Comparison of ENCODE assay signal across 25 cellular contexts in the genomic region with DNA sequence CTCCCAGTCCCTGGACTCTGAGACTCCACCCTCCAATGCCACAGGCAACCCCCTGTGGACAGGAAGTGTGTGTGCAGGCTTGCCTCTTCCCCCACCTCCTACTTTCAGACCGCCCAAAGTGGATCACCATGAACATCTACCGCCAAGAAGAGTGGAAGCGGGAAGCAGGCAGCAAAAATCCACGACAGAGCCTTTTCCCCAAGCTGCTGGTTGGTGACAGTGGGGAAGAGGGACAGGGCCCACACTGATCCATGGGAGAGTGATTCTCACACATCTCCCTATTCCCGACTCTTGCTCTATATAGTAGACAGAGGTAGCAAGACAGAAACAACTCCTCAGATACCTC. TPM values are rescaled to one million over a fixed set of nuclear protein-coding genes. Genes with fewer than 3 reads are reported as not detected.
DNase-seq lines count a peak whose midpoint lies in the region; ATAC-seq, FAIRE-seq and TF ChIP-seq lines count a peak whose summit lies in the region.
"Had no signal": no experiment of that assay in that cellular context is flagged by ENCODE, and none has a peak within 500 bp of the region (broad histone marks: within the 10 kb centered on the region; RNA-seq: fewer than 3 reads in every experiment).

No MANE protein-coding gene starts in this region.

- POLR2A ChIA-PET in K562 (lab: Yijun Ruan, JAX), result interaction anchor here (1.1 kb wide), 1 partner anchor 25 kb away, joined by 4 read pairs; no protein-coding TSS in a partner anchor

- H3K36me3 ChIP-seq in K562 (ENCODE audit: control insufficient read depth, insufficient read depth, low read length), result no peaks in the 10 kb centered on the region
- no peaks in the 10 kb centered on the region for H3K36me3 ChIP-seq in suprapubic skin
- H3K36me3 ChIP-seq: uterus had no signal

- no peak overlapping the region for H3T11ph ChIP-seq in H9 (ENCODE audit: low read length)

- no peak overlapping the region for H2BK12ac ChIP-seq in H9 (ENCODE audit: insufficient read length, low read depth, low read length)

- no peak overlapping the region for H3K4me2 ChIP-seq in H9 (ENCODE audit: insufficient read depth, insufficient read length, low read length)
- H3K4me2 ChIP-seq in K562 (ENCODE audit: insufficient read depth, low read length), result no peak overlapping the region

- no peak overlapping the region for H3K27ac ChIP-seq in H9 (ENCODE audit: insufficient read length, low read depth, low read length)
- H3K27ac ChIP-seq in K562 (ENCODE audit: extremely low read depth, low read depth, low read length), result no peak overlapping the region
- H3K27ac ChIP-seq in suprapubic skin, result no peak overlapping the region
- H3K27ac ChIP-seq: ascending aorta, SK-N-MC, uterus had no signal

- H3K79me1 ChIP-seq in H9 (ENCODE audit: insufficient read depth, low read depth, low read length, poor library complexity, severe bottlenecking), result no peaks in the 10 kb centered on the region

- no peak overlapping the region for H3K4ac ChIP-seq in H9 (ENCODE audit: low read depth, low read length)

- H3K9me3 ChIP-seq in H9 (ENCODE audit: control insufficient read depth, low read depth, low read length) (no peaks in the 10 kb centered on the region), K562 (replicated peaks; ENCODE audit: control insufficient read depth, insufficient read depth, low read depth, low read length) (no peaks in the 10 kb centered on the region), suprapubic skin (no peaks in the 10 kb centered on the region)
- H3K9me3 ChIP-seq: ascending aorta, uterus had no signal

- no peak overlapping the region for H4K8ac ChIP-seq in H9 (replicated peaks; ENCODE audit: insufficient read length, low read depth, low read length)

- no TSS peak for BruUV-seq in K562 (replicated peaks; lab: Mats Ljungman, UMichigan)

- CTCF ChIA-PET in K562 (lab: Yijun Ruan, JAX; ENCODE audit: low intra/inter-chr PET ratio), result no interaction called here

- no peak overlapping the region for H4K5ac ChIP-seq in H9 (ENCODE audit: insufficient read length, low read depth, low read length)

- H3K27me3 Mint-ChIP-seq in H9 (ENCODE audit: low read depth), result no peaks in the 10 kb centered on the region
- H3K27me3 Mint-ChIP-seq: stimulated activated naive CD8-positive, alpha-beta T cell treated with anti-CD3 and anti-CD28 coated beads, Interleukin-15, Interleukin-2, amounts not matched to agents 100 ng/mL and 50 ng/mL, for 24 hours had no signal

- peak; percentile 15 to 18 for DNase-seq in activated T-cell treated with anti-CD3 and anti-CD28 coated beads, Interleukin-2, amount 50 U/mL, for 48 hours
- DNase-seq in activated T-cell treated with anti-CD3 and anti-CD28 coated beads for 4 hours (no peak), H9 (peak; percentile 47), K562 (ENCODE audit: extremely low read depth in 1 of 4, low spot score in 3 of 4) (no peak), suprapubic skin (ENCODE audit: low spot score in 2 of 2) (peak; percentile 18 to 64), NCI-H1436 treated with DMSO at 0.1 percent for 48 hours (lab: John Stamatoyannopoulos, UW) (no peak), left colon (no peak), NCI-H2227 treated with DMSO at 0.1 percent for 48 hours (lab: John Stamatoyannopoulos, UW) (no peak)
- DNase-seq: activated CD4-positive, alpha-beta T cell treated with anti-CD3 and anti-CD28 coated beads for 48 hours; activated effector memory CD4-positive, alpha-beta T cell treated with Interleukin-2 at 50 U/mL for 16 hours; foreskin fibroblast; hippocampal formation; NCI-H1417; NCI-H2171 treated with DMSO at 0.1 percent for 48 hours; stimulated activated CD4-positive, alpha-beta T cell treated with anti-CD3 and anti-CD28 coated beads, Interleukin-15, amount 100 ng/mL, for 24 hours; T1000; uterus had no signal

- H2AK5ac ChIP-seq in H9 (ENCODE audit: insufficient read length, low read length), result no peak overlapping the region

- H4K20me1 ChIP-seq in H9 (ENCODE audit: control insufficient read depth, insufficient read depth, insufficient read length) (no peaks in the 10 kb centered on the region), K562 (replicated peaks; ENCODE audit: control insufficient read depth, insufficient read depth, low read length) (no peaks in the 10 kb centered on the region)

- H2AFZ ChIP-seq in H9 (ENCODE audit: low read length) (no peak overlapping the region), K562 (ENCODE audit: low read depth, low read length) (no peak overlapping the region)

- no peak overlapping the region for H2BK5ac ChIP-seq in H9 (ENCODE audit: insufficient read length, low read length)

- peak; percentile 29; the same call in 1 of the 3 replicates for ATAC-seq in K562
- ATAC-seq in left colon, result no peak

- H3K27me3 ChIP-seq in H9 (ENCODE audit: insufficient read depth, low read length) (no peaks in the 10 kb centered on the region), K562 (ENCODE audit: control insufficient read depth in 2 of 2, insufficient read depth in 2 of 2, low read length in 2 of 2) (peaks cover 0 to 7% of the 10 kb centered on the region in 2 experiments; a peak in 2 of 5 replicates), suprapubic skin (no peaks in the 10 kb centered on the region)
- H3K27me3 ChIP-seq: ascending aorta, uterus had no signal

- no peaks in the 10 kb centered on the region for H3K9me3 Mint-ChIP-seq in H9
- H3K9me3 Mint-ChIP-seq: neural crest cell; stimulated activated naive CD8-positive, alpha-beta T cell treated with anti-CD3 and anti-CD28 coated beads, Interleukin-15, Interleukin-2, amounts not matched to agents 100 ng/mL and 50 ng/mL, for 24 hours had no signal

- no peak overlapping the region for H4K91ac ChIP-seq in H9 (ENCODE audit: insufficient read length, low read depth, low read length)

- FAIRE-seq in K562 (lab: Jason Lieb, UNC), result no peak
- FAIRE-seq: H54 had no signal

- no peak overlapping the region for H3K23ac ChIP-seq in H9 (ENCODE audit: insufficient read length, low read depth, low read length)

- no peak overlapping the region for H2BK15ac ChIP-seq in H9 (ENCODE audit: low read depth, low read length)

- in situ Hi-C loops in K562 (cut with MboI), result no loop called here

- no peak overlapping the region; a peak in 1 of 5 replicates for H3K4me3 Mint-ChIP-seq in H9
- H3K4me3 Mint-ChIP-seq: neural crest cell; stimulated activated naive CD8-positive, alpha-beta T cell treated with anti-CD3 and anti-CD28 coated beads, Interleukin-15, Interleukin-2, amounts not matched to agents 100 ng/mL and 50 ng/mL, for 24 hours had no signal

- no peaks in the 10 kb centered on the region for H3K9me1 ChIP-seq in K562 (ENCODE audit: control insufficient read depth, insufficient read depth, low read length)

- TF ChIP-seq RAD21 in K562 (CRISPR knock-in tag; conservative IDR thresholded peaks at IDR 0.05 in 1 of 2, IDR thresholded peaks at IDR 0.05 in 1 of 2), result no peak

- H3K4me1 ChIP-seq in H9 (ENCODE audit: insufficient read depth, low read length) (peaks cover 6% of the 10 kb centered on the region; the same call in 1 of the 2 replicates), K562 (replicated peaks in 1 of 2; ENCODE audit: control insufficient read depth in 2 of 2, insufficient read depth in 2 of 2, low read length in 2 of 2) (no peaks in the 10 kb centered on the region), suprapubic skin (no peaks in the 10 kb centered on the region)
- H3K4me1 ChIP-seq: ascending aorta, uterus had no signal

- H3K4me1 Mint-ChIP-seq in H9, result peaks cover 36 to 39% of the 10 kb centered on the region in 2 experiments

- no peaks in the 10 kb centered on the region for H3K79me2 ChIP-seq in H9 (ENCODE audit: insufficient read depth, low read length)
- H3K79me2 ChIP-seq in K562 (ENCODE audit: control insufficient read depth, insufficient read depth, low read length), result no peaks in the 10 kb centered on the region

- no peak overlapping the region for H2BK120ac ChIP-seq in H9 (ENCODE audit: low read depth, low read length, poor library complexity, severe bottlenecking)

- no peak overlapping the region for H2BK20ac ChIP-seq in H9 (ENCODE audit: low read depth, low read length, poor library complexity, severe bottlenecking)

- no CpG with 5 or more reads among the region's 5 CpGs for whole genome bisulfite sequencing in H9 (ENCODE audit: extremely low coverage, insufficient read length, low lambda C conversion rate)
- WGBS in K562 (ENCODE audit: insufficient coverage, low coverage, missing lambda C conversion rate), result 4% methylated on average over 4 of the region's 5 CpGs
- 88% methylated on average over 5 of the region's 5 CpGs for WGBS in suprapubic skin

- intact Hi-C loops in K562 (cut with micrococcal nuclease) (no loop called here), left colon (cut with DNase I, micrococcal nuclease) (no loop called here)

- peaks cover 0 to 14% (median 6%) of the 10 kb centered on the region in 3 experiments for H3K36me3 Mint-ChIP-seq in H9 (ENCODE audit: insufficient read depth in 1 of 3, low read depth in 3 of 3)

- H3K18ac ChIP-seq in H9 (ENCODE audit: insufficient read length, low read depth, low read length), result no peak overlapping the region

- peak overlapping the region in 1 of 3 experiments; percentile 12; a peak in 3 of 7 replicates for H3K27ac Mint-ChIP-seq in H9
- H3K27ac Mint-ChIP-seq: stimulated activated naive CD8-positive, alpha-beta T cell treated with anti-CD3 and anti-CD28 coated beads, Interleukin-15, Interleukin-2, amounts not matched to agents 100 ng/mL and 50 ng/mL, for 24 hours had no signal

- no peak overlapping the region for H3K14ac ChIP-seq in H9 (ENCODE audit: insufficient read depth, low read length)

- H3K4me3 ChIP-seq in K562 (no peak overlapping the region), suprapubic skin (no peak overlapping the region)
- H3K4me3 ChIP-seq: ascending aorta, SK-N-MC, uterus had no signal

- TF ChIP-seq POLR2A in K562 (conservative IDR thresholded peaks at IDR 0.05) (no peak), suprapubic skin (IDR thresholded peaks at IDR 0.05) (no peak)

- TF ChIP-seq EP300 in K562 (IDR thresholded peaks at IDR 0.05; ENCODE audit: low read length) (no peak), suprapubic skin (IDR thresholded peaks at IDR 0.05) (no peak)

- no peak overlapping the region for H3K56ac ChIP-seq in H9 (ENCODE audit: insufficient read length, low read depth, low read length)

- TF ChIP-seq CTCF in H9 (conservative IDR thresholded peaks at IDR 0.05), result peak; percentile 22
- no peak for TF ChIP-seq CTCF in K562 (IDR thresholded peaks at IDR 0.05 in 2 of 3, conservative IDR thresholded peaks at IDR 0.05 in 1 of 3; ENCODE audit: insufficient read depth in 2 of 3, low read depth in 1 of 3, low read length in 3 of 3)
- TF ChIP-seq CTCF in suprapubic skin (IDR thresholded peaks at IDR 0.05), result no peak

- H3K23me2 ChIP-seq in H9 (ENCODE audit: insufficient read length, low read depth, low read length, poor library complexity, severe bottlenecking), result peaks cover 4% of the 10 kb centered on the region

- H3K9ac ChIP-seq in H9 (ENCODE audit: extremely low read depth, insufficient read length, low read length), result no peak overlapping the region
- H3K9ac ChIP-seq in K562 (ENCODE audit: insufficient read depth in 1 of 2, low read depth in 2 of 2, low read length in 2 of 2), result no peak overlapping the region

RNA-seq across cellular contexts. Expression of a gene that starts 53.4 kb away (rescaled TPM):
- total RNA-seq in H9 (2021), result not detected in 2 replicates
- not detected in 2 replicates for total RNA-seq in K562 (2011; cell fraction: chromatin; rRNA removed; ENCODE audit: low replicate concordance)
- not detected in 2 replicates for total RNA-seq in K562 (2011; cell fraction: nucleolus; rRNA removed)
- not detected in 2 replicates for total RNA-seq in K562 (2011; cell fraction: nucleoplasm; rRNA removed)
- total RNA-seq in K562 (2014; rRNA removed), result not detected in 2 replicates
- total RNA-seq in K562 (2014; rRNA removed; fragmentation: Illumina TruSeq; extraction: Trizol), result not detected in 2 replicates
- not detected in 2 replicates for total RNA-seq in K562 (2015; rRNA removed; fragmentation: Illumina TruSeq; extraction: Trizol)
- total RNA-seq in K562 (2021), result not detected in 2 replicates
- not detected in 2 replicates for polyA plus RNA-seq in K562 (2011; rRNA removed)
- not detected in 2 replicates for polyA plus RNA-seq in K562 (2011; cell fraction: cytosol; rRNA removed)
- not detected in 2 replicates for polyA plus RNA-seq in K562 (2011; cell fraction: nucleus; rRNA removed)
- polyA plus RNA-seq in K562 (2012), result not detected in 2 replicates
- polyA plus RNA-seq in K562 (2014; fragmentation: Illumina TruSeq; extraction: Trizol), result not detected in 2 replicates
- not detected for polyA plus RNA-seq in K562 (2014; fragmentation: Nextera tagmentation; extraction: Ambion mirVana)
- not detected in 2 replicates for polyA plus RNA-seq in K562 (2014; rRNA removed)
- polyA minus RNA-seq in K562 (2011; rRNA and poly(A)+ RNA removed), result not detected in 2 replicates
- polyA minus RNA-seq in K562 (2011; cell fraction: cytosol; rRNA and poly(A)+ RNA removed), result not detected in 2 replicates
- polyA minus RNA-seq in K562 (2011; cell fraction: nucleus; rRNA and poly(A)+ RNA removed), result not detected in 2 replicates
- not detected for total RNA-seq in suprapubic skin
- not detected for total RNA-seq in left colon
- total RNA-seq: ascending aorta, chondrocyte, HT1080, neural crest cell, renal cortical epithelial cell, uterus had no signal

RNA-seq across cellular contexts. Expression of a gene that starts 58.0 kb away (rescaled TPM):
- 25.7 and 26.3 TPM in 2 replicates for total RNA-seq in H9 (2021)
- total RNA-seq in K562 (2011; cell fraction: chromatin; rRNA removed; ENCODE audit: low replicate concordance), result 0.07 TPM in 1 of 2 replicates, not detected in the other
- total RNA-seq in K562 (2011; cell fraction: nucleolus; rRNA removed), result not detected in 2 replicates
- total RNA-seq in K562 (2011; cell fraction: nucleoplasm; rRNA removed), result not detected in 2 replicates
- not detected in 2 replicates for total RNA-seq in K562 (2014; rRNA removed)
- total RNA-seq in K562 (2014; rRNA removed; fragmentation: Illumina TruSeq; extraction: Trizol), result not detected in 2 replicates
- not detected in 2 replicates for total RNA-seq in K562 (2015; rRNA removed; fragmentation: Illumina TruSeq; extraction: Trizol)
- total RNA-seq in K562 (2021), result 0.04 and 0.09 TPM in 2 replicates
- not detected in 2 replicates for polyA plus RNA-seq in K562 (2011; rRNA removed)
- polyA plus RNA-seq in K562 (2011; cell fraction: cytosol; rRNA removed), result not detected in 2 replicates
- 0.40 TPM in 1 of 2 replicates, not detected in the other for polyA plus RNA-seq in K562 (2011; cell fraction: nucleus; rRNA removed)
- polyA plus RNA-seq in K562 (2012), result 0.07 TPM in 1 of 2 replicates, not detected in the other
- polyA plus RNA-seq in K562 (2014; fragmentation: Illumina TruSeq; extraction: Trizol), result not detected in 2 replicates
- not detected for polyA plus RNA-seq in K562 (2014; fragmentation: Nextera tagmentation; extraction: Ambion mirVana)
- not detected in 2 replicates for polyA plus RNA-seq in K562 (2014; rRNA removed)
- polyA minus RNA-seq in K562 (2011; rRNA and poly(A)+ RNA removed), result not detected in 2 replicates
- polyA minus RNA-seq in K562 (2011; cell fraction: cytosol; rRNA and poly(A)+ RNA removed), result not detected in 2 replicates
- polyA minus RNA-seq in K562 (2011; cell fraction: nucleus; rRNA and poly(A)+ RNA removed), result 0.13 TPM in 1 of 2 replicates, not detected in the other
- total RNA-seq in suprapubic skin, result 10 to 100 TPM in 1 of 4 donors, 1 to 10 TPM in 3; 6.6 to 15.0 (median 9.5) TPM
- total RNA-seq in left colon, result 1 to 10 TPM; 2.3 to 4.4 TPM

Comparison
In these comparisons a context has a peak if more than half of its experiments do, and no peak if none do; other contexts are left out.
1. DNase-seq: peak in activated T-cell treated with anti-CD3 and anti-CD28 coated beads, Interleukin-2, amount 50 U/mL, for 48 hours (2 of 2), H9 (single experiment) and suprapubic skin (2 of 2); none in activated T-cell treated with anti-CD3 and anti-CD28 coated beads for 4 hours (single experiment), K562 (0 of 4), NCI-H1436 treated with DMSO at 0.1 percent for 48 hours (single experiment), left colon (0 of 2) and NCI-H2227 treated with DMSO at 0.1 percent for 48 hours (single experiment).